8 cellular contexts compared by ENCODE assay signal in genomic region chr1:156740307-156740678, GRCh38. TPM values are rescaled to one million over a fixed set of nuclear protein-coding genes. Genes with fewer than 3 reads are reported as not detected.
DNase-seq lines count a peak whose midpoint lies in the region; ATAC-seq and TF ChIP-seq lines count a peak whose summit lies in the region.

No MANE protein-coding gene starts in this region.

- H3K4me3 ChIP-seq in iPS-18a (ENCODE audit: low read length): peak overlapping the region; percentile 93
- peak overlapping the region; percentile 94 to 97 for H3K4me3 ChIP-seq in stomach smooth muscle (ENCODE audit: low read length in 2 of 2)

- peaks cover 15% of the 10 kb centered on the region for H3K4me1 ChIP-seq in iPS-18a (ENCODE audit: control insufficient read depth, low read depth, low read length)
- H3K4me1 ChIP-seq in stomach smooth muscle (ENCODE audit: control insufficient read depth, insufficient read depth, low read length): peaks cover 17% of the 10 kb centered on the region

- DNase-seq in activated naive CD4-positive, alpha-beta T cell treated with anti-CD3 and anti-CD28 coated beads for 36 hours: no peak
- DNase-seq in activated naive CD4-positive, alpha-beta T cell treated with anti-CD3 and anti-CD28 coated beads, Interleukin-2, amount 50 U/mL, for 16 hours: no peak
- DNase-seq in activated B cell treated with CpG ODN at 0.5 μM for 24 hours: no peak
- no peak for DNase-seq in omental fat pad (ENCODE audit: low spot score)

- ATAC-seq in activated B cell treated with CpG ODN at 0.5 μM for 24 hours (ENCODE audit: low read depth) (no peak), HG03469 (IDR thresholded peaks at IDR 0.05; ENCODE audit: unreplicated experiment) (no peak), GM18868 (IDR thresholded peaks at IDR 0.05; ENCODE audit: unreplicated experiment) (no peak), omental fat pad (ENCODE audit: low FRiP score) (no peak)

- peaks cover 34% of the 10 kb centered on the region for H3K4me1 Mint-ChIP-seq in activated naive CD4-positive, alpha-beta T cell treated with anti-CD3 and anti-CD28 coated beads for 36 hours (ENCODE audit: low read depth)
- H3K4me1 Mint-ChIP-seq in activated B cell treated with CpG ODN at 0.5 μM for 24 hours: peaks cover 28% of the 10 kb centered on the region

- intact Hi-C loops in activated naive CD4-positive, alpha-beta T cell treated with anti-CD3 and anti-CD28 coated beads for 36 hours (cut with micrococcal nuclease): loop anchor here (10.0 kb wide), 1 partner anchor 235 kb away; the partner anchor contains the start of gene MEF2D
- intact Hi-C loops in activated B cell treated with CpG ODN at 0.5 μM for 24 hours (cut with micrococcal nuclease): loop anchor here (2.0 kb wide), 1 partner anchor 239 kb away; the partner anchor contains the start of gene MEF2D

- H3K27ac ChIP-seq in iPS-18a (ENCODE audit: low read length) (peak overlapping the region; percentile 72), stomach smooth muscle (ENCODE audit: low read length) (peak overlapping the region; percentile 94)

- H3K9me3 Mint-ChIP-seq in activated naive CD4-positive, alpha-beta T cell treated with anti-CD3 and anti-CD28 coated beads for 36 hours: no peaks in the 10 kb centered on the region
- no peaks in the 10 kb centered on the region for H3K9me3 Mint-ChIP-seq in activated B cell treated with CpG ODN at 0.5 μM for 24 hours

- peaks cover 26% of the 10 kb centered on the region for H3K36me3 ChIP-seq in iPS-18a (ENCODE audit: control insufficient read depth, low read depth, low read length)
- peaks cover 28 to 37% of the 10 kb centered on the region in 2 donors for H3K36me3 ChIP-seq in stomach smooth muscle (ENCODE audit: control insufficient read depth in 2 of 2, insufficient read depth in 2 of 2, low read length in 2 of 2)

- no peaks in the 10 kb centered on the region for H3K27me3 ChIP-seq in iPS-18a (ENCODE audit: control insufficient read depth, insufficient read depth, low read length)
- H3K27me3 ChIP-seq in stomach smooth muscle (ENCODE audit: control insufficient read depth in 1 of 2, insufficient read depth in 2 of 2, low read length in 2 of 2): no peaks in the 10 kb centered on the region

- peaks cover 52% of the 10 kb centered on the region for H3K36me3 Mint-ChIP-seq in activated naive CD4-positive, alpha-beta T cell treated with anti-CD3 and anti-CD28 coated beads for 36 hours (ENCODE audit: low read depth)
- peaks cover 73% of the 10 kb centered on the region for H3K36me3 Mint-ChIP-seq in activated B cell treated with CpG ODN at 0.5 μM for 24 hours (ENCODE audit: low read depth)

- POLR2A ChIA-PET in activated B cell treated with CpG ODN at 0.5 μM for 24 hours (lab: Charles Lee): interaction anchor here (1.0 to 5.0 kb wide), 7 partner anchors 11 to 527 kb away, joined by 3 to 153 read pairs (median 10); partner anchors contain the start of genes HDGF, ISG20L2, METTL25B and PMF1

- H3K27ac Mint-ChIP-seq in activated naive CD4-positive, alpha-beta T cell treated with anti-CD3 and anti-CD28 coated beads for 36 hours: peak overlapping the region; percentile 98
- H3K27ac Mint-ChIP-seq in activated B cell treated with CpG ODN at 0.5 μM for 24 hours: peak overlapping the region; percentile 97

- no peaks in the 10 kb centered on the region for H3K9me3 ChIP-seq in iPS-18a (ENCODE audit: control insufficient read depth, low read depth, low read length)
- no peaks in the 10 kb centered on the region for H3K9me3 ChIP-seq in stomach smooth muscle (ENCODE audit: control insufficient read depth in 2 of 2, low read length in 2 of 2)

- no peaks in the 10 kb centered on the region for H3K27me3 Mint-ChIP-seq in activated naive CD4-positive, alpha-beta T cell treated with anti-CD3 and anti-CD28 coated beads for 36 hours (ENCODE audit: low read depth)
- H3K27me3 Mint-ChIP-seq in activated B cell treated with CpG ODN at 0.5 μM for 24 hours: no peaks in the 10 kb centered on the region

- TF ChIP-seq CTCF in activated B cell treated with CpG ODN at 0.5 μM for 24 hours (IDR thresholded peaks at IDR 0.05) (no peak), omental fat pad (IDR thresholded peaks at IDR 0.05) (no peak)

- peak overlapping the region; percentile 98 for H3K4me3 Mint-ChIP-seq in activated naive CD4-positive, alpha-beta T cell treated with anti-CD3 and anti-CD28 coated beads for 36 hours
- peak overlapping the region; percentile 98 for H3K4me3 Mint-ChIP-seq in activated B cell treated with CpG ODN at 0.5 μM for 24 hours

- CTCF ChIA-PET in activated naive CD4-positive, alpha-beta T cell treated with anti-CD3 and anti-CD28 coated beads for 36 hours (lab: Charles Lee): interaction anchor here (0.6 to 2.6 kb wide), 5 partner anchors 14 to 132 kb away, joined by 3 to 15 read pairs (median 3); no protein-coding TSS in a partner anchor
- CTCF ChIA-PET in activated B cell treated with CpG ODN at 0.5 μM for 24 hours (lab: Charles Lee): interaction anchor here (1.4 to 2.1 kb wide), 4 partner anchors 11 to 34 kb away, joined by 4 to 18 read pairs (median 13); partner anchors contain the start of genes CRABP2, HDGF and PRCC

- H3K9ac ChIP-seq in iPS-18a (ENCODE audit: low read length): peak overlapping the region; percentile 88
- H3K9ac ChIP-seq in stomach smooth muscle (ENCODE audit: low read length in 2 of 2): peak overlapping the region; percentile 85 to 95

RNA-seq across cellular contexts. Expression of gene MRPL24, which starts 0.6 kb away (rescaled TPM):
- total RNA-seq in activated naive CD4-positive, alpha-beta T cell treated with anti-CD3 and anti-CD28 coated beads for 36 hours: 100 to 1,000 TPM in 1 of 2 experiments, 10 to 100 TPM in 1; 91.1 to 114 TPM
- total RNA-seq in activated B cell treated with CpG ODN at 0.5 μM for 24 hours: 65.8 and 83.7 TPM in 2 replicates
- total RNA-seq in omental fat pad: 10 to 100 TPM; 45.0 to 74.4 (median 69.8) TPM

RNA-seq across cellular contexts. Expression of gene HDGF, which starts 11.2 kb away (rescaled TPM):
- 100 to 1,000 TPM; 282 to 283 TPM for total RNA-seq in activated naive CD4-positive, alpha-beta T cell treated with anti-CD3 and anti-CD28 coated beads for 36 hours
- total RNA-seq in activated B cell treated with CpG ODN at 0.5 μM for 24 hours: 107 and 113 TPM in 2 replicates
- 100 to 1,000 TPM; 124 to 242 (median 137) TPM for total RNA-seq in omental fat pad

RNA-seq across cellular contexts. Expression of gene ISG20L2, which starts 11.7 kb away (rescaled TPM):
- total RNA-seq in activated naive CD4-positive, alpha-beta T cell treated with anti-CD3 and anti-CD28 coated beads for 36 hours: 10 to 100 TPM; 24.8 to 28.7 TPM
- 50.8 and 53.0 TPM in 2 replicates for total RNA-seq in activated B cell treated with CpG ODN at 0.5 μM for 24 hours
- total RNA-seq in omental fat pad: 10 to 100 TPM; 19.8 to 34.1 (median 28.2) TPM

RNA-seq across cellular contexts. Expression of gene METTL25B, which starts 12.0 kb away (rescaled TPM):
- total RNA-seq in activated naive CD4-positive, alpha-beta T cell treated with anti-CD3 and anti-CD28 coated beads for 36 hours: 10 to 100 TPM; 35.3 to 35.5 TPM
- 54.5 and 56.7 TPM in 2 replicates for total RNA-seq in activated B cell treated with CpG ODN at 0.5 μM for 24 hours
- total RNA-seq in omental fat pad: 10 to 100 TPM; 12.1 to 25.4 (median 18.8) TPM

RNA-seq across cellular contexts. Expression of gene PRCC, which starts 27.0 kb away (rescaled TPM):
- 10 to 100 TPM; 55.2 to 55.8 TPM for total RNA-seq in activated naive CD4-positive, alpha-beta T cell treated with anti-CD3 and anti-CD28 coated beads for 36 hours
- total RNA-seq in activated B cell treated with CpG ODN at 0.5 μM for 24 hours (80.4 and 81.4 TPM in 2 replicates), omental fat pad (10 to 100 TPM; 25.5 to 34.7 (median 28.2) TPM)
